In genomic region chrX:124925681-124926080, GRCh38 we compare ENCODE assay signal across 22 cellular contexts. TPM values are rescaled to one million over a fixed set of nuclear protein-coding genes. Genes with fewer than 3 reads are reported as not detected.
"Had no signal": no experiment of that assay in that cellular context is flagged by ENCODE, and none has a peak within 500 bp of the region (broad histone marks: within the 10 kb centered on the region; RNA-seq: fewer than 3 reads in every experiment).

No MANE protein-coding gene starts in this region.

- ATAC-seq: esophagus mucosa; heart left ventricle; left colon; psoas muscle; sciatic nerve; stimulated activated memory B cell treated with anti-CD40 and anti-IgM and Interleukin-4, amounts not matched to agents 10 μg/mL and 1 μg/mL and 100 μg/mL, for 72 hours had no signal

- H3K4me1 Mint-ChIP-seq: naive B cell; stimulated activated memory B cell treated with anti-CD40 and anti-IgM and Interleukin-4, amounts not matched to agents 10 μg/mL and 1 μg/mL and 100 μg/mL, for 72 hours had no signal

- H3K27me3 Mint-ChIP-seq: naive B cell; stimulated activated memory B cell treated with anti-CD40 and anti-IgM and Interleukin-4, amounts not matched to agents 10 μg/mL and 1 μg/mL and 100 μg/mL, for 72 hours; stimulated activated naive CD8-positive, alpha-beta T cell treated with anti-CD3 and anti-CD28 coated beads, Interleukin-15, Interleukin-2, amounts not matched to agents 100 ng/mL and 50 ng/mL, for 24 hours had no signal

- DNase-seq: cortex of kidney; effector memory CD4-positive, alpha-beta T cell; heart left ventricle; hippocampal formation; left colon; mesendoderm; naive B cell; nephron progenitor cell; psoas muscle; retina; spleen; stimulated activated CD4-positive, alpha-beta T cell treated with anti-CD3 and anti-CD28 coated beads, Interleukin-15, amount 100 ng/mL, for 24 hours; stimulated activated CD4-positive, alpha-beta T cell treated with anti-CD3 and anti-CD28 coated beads, Interleukin-1b, Interleukin-23, amount 100 ng/mL, for 48 hours; stimulated activated CD4-positive, alpha-beta T cell treated with anti-CD3 and anti-CD28 coated beads, Interleukin-4, amount 100 ng/mL, for 24 hours; testis; transverse colon had no signal

- H3K36me3 Mint-ChIP-seq: naive B cell; stimulated activated memory B cell treated with anti-CD40 and anti-IgM and Interleukin-4, amounts not matched to agents 10 μg/mL and 1 μg/mL and 100 μg/mL, for 72 hours had no signal

- H3K9me3 Mint-ChIP-seq: nephron progenitor cell; stimulated activated memory B cell treated with anti-CD40 and anti-IgM and Interleukin-4, amounts not matched to agents 10 μg/mL and 1 μg/mL and 100 μg/mL, for 72 hours had no signal

- H3K27ac Mint-ChIP-seq: naive B cell; nephron progenitor cell; stimulated activated memory B cell treated with anti-CD40 and anti-IgM and Interleukin-4, amounts not matched to agents 10 μg/mL and 1 μg/mL and 100 μg/mL, for 72 hours; stimulated activated naive CD8-positive, alpha-beta T cell treated with anti-CD3 and anti-CD28 coated beads, Interleukin-15, Interleukin-2, amounts not matched to agents 100 ng/mL and 50 ng/mL, for 24 hours had no signal

- H3K4me3 Mint-ChIP-seq: naive B cell; nephron progenitor cell; stimulated activated memory B cell treated with anti-CD40 and anti-IgM and Interleukin-4, amounts not matched to agents 10 μg/mL and 1 μg/mL and 100 μg/mL, for 72 hours; stimulated activated naive CD8-positive, alpha-beta T cell treated with anti-CD3 and anti-CD28 coated beads, Interleukin-15, Interleukin-2, amounts not matched to agents 100 ng/mL and 50 ng/mL, for 24 hours had no signal

RNA-seq across cellular contexts. Expression of gene TENM1, which starts 37.9 kb away (rescaled TPM):
- total RNA-seq: glomerular endothelial cell, lung microvascular endothelial cell had no signal
